In the genomic region with DNA sequence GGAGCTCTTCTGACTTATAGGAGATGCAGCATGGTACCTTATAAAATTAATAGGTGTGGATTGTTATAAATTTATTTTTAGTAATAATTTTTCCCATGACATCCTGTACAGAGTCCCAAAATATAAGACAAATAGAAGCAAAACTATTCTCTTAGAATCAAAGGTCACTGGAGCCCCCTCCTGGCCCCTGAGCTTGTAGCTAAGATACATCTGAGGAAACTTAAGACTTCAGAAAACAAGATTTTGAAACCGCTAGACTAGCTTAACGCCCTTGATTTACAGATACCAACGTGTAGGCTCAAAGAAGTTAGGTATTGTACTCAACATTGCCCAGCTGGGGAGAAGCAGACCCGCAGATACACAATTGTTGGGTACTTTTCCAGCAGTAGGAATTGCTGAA, we compare ENCODE assay signal across 21 cellular contexts. TPM values are rescaled to one million over a fixed set of nuclear protein-coding genes. Genes with fewer than 3 reads are reported as not detected.
DNase-seq lines count a peak whose midpoint lies in the region; ATAC-seq and TF ChIP-seq lines count a peak whose summit lies in the region.
"Had no signal": no experiment of that assay in that cellular context is flagged by ENCODE, and none has a peak within 500 bp of the region (broad histone marks: within the 10 kb centered on the region; RNA-seq: fewer than 3 reads in every experiment).

No MANE protein-coding gene starts in this region.

- no peaks in the 10 kb centered on the region for H4K20me1 ChIP-seq in IMR-90 (ENCODE audit: insufficient read depth, low read length)

- no peaks in the 10 kb centered on the region for H3K9me3 Mint-ChIP-seq in chondrocyte (ENCODE audit: low read depth)

- TF ChIP-seq CTCF in IMR-90 (conservative IDR thresholded peaks at IDR 0.05; ENCODE audit: low read depth, low read length) (no peak), chondrocyte (IDR thresholded peaks at IDR 0.05) (peak; percentile 38), foreskin keratinocyte (conservative IDR thresholded peaks at IDR 0.05) (no peak)

- H3K18ac ChIP-seq in IMR-90 (ENCODE audit: low read depth, low read length) (peak overlapping the region; percentile 65; the same call in 1 of the 2 replicates), mesendoderm (ENCODE audit: low read length) (no peak overlapping the region)

- H2BK5ac ChIP-seq in IMR-90 (ENCODE audit: low read depth, low read length, poor library complexity, severe bottlenecking) = peak overlapping the region; percentile 35
- no peak overlapping the region for H2BK5ac ChIP-seq in mesendoderm (ENCODE audit: low read length)

- no peak overlapping the region for H3K27ac Mint-ChIP-seq in chondrocyte (ENCODE audit: unreplicated experiment)
- H3K27ac Mint-ChIP-seq: T-cell had no signal

- no peaks in the 10 kb centered on the region for H3K36me3 ChIP-seq in IMR-90 (ENCODE audit: control insufficient read depth, insufficient read depth, low read length)
- no peaks in the 10 kb centered on the region for H3K36me3 ChIP-seq in mesendoderm (ENCODE audit: control insufficient read depth, insufficient read depth, low read length)

- H3K79me1 ChIP-seq in IMR-90 (ENCODE audit: low read depth in 1 of 2, low read length in 2 of 2) (no peaks in the 10 kb centered on the region), mesendoderm (ENCODE audit: low read length) (no peaks in the 10 kb centered on the region)

- H3K4me1 Mint-ChIP-seq in chondrocyte (ENCODE audit: low read depth) = peaks cover 16% of the 10 kb centered on the region
- H3K4me1 Mint-ChIP-seq: T-cell had no signal

- no peak overlapping the region for H2AK9ac ChIP-seq in IMR-90 (replicated peaks; ENCODE audit: low read depth, low read length, poor library complexity)

- no peaks in the 10 kb centered on the region for H3K79me2 ChIP-seq in mesendoderm (ENCODE audit: control insufficient read depth, insufficient read depth, low read length)

- no CpG with 5 or more reads among the region's 4 CpGs for WGBS in IMR-90 (ENCODE audit: extremely low coverage in 2 of 2, insufficient read length in 1 of 2), 2 experiments
- WGBS in mesendoderm (ENCODE audit: extremely low coverage, insufficient coverage, low lambda C conversion rate) = no CpG with 5 or more reads among the region's 4 CpGs

- POLR2A ChIA-PET in IMR-90 (lab: Charles Lee; ENCODE audit: unreplicated experiment) = no interaction called here

- H3K9ac ChIP-seq in IMR-90 (ENCODE audit: low read depth, low read length) (peak overlapping the region; percentile 49; the same call in 1 of the 2 replicates), mesendoderm (ENCODE audit: low read length) (no peak overlapping the region)

- no peak overlapping the region for H3K4ac ChIP-seq in IMR-90 (ENCODE audit: low read depth, low read length)
- H3K4ac ChIP-seq in mesendoderm (ENCODE audit: low read depth, low read length) = no peak overlapping the region

- no peaks in the 10 kb centered on the region for H3K27me3 ChIP-seq in IMR-90 (ENCODE audit: control insufficient read depth, insufficient read depth, low read length)
- H3K27me3 ChIP-seq in mesendoderm (ENCODE audit: insufficient read depth, low read length, poor library complexity) = no peaks in the 10 kb centered on the region
- peaks cover 5% of the 10 kb centered on the region for H3K27me3 ChIP-seq in foreskin keratinocyte

- no peak for TF ChIP-seq POLR2A in IMR-90 (IDR thresholded peaks at IDR 0.05; ENCODE audit: low read depth, low read length)

- peak; percentile 19 for DNase-seq in ELR (ENCODE audit: low read depth)
- DNase-seq in IMR-90 = no peak
- DNase-seq in chondrocyte (ENCODE audit: low spot score) = no peak
- peak; percentile 33 for DNase-seq in mesendoderm
- no peak for DNase-seq in foreskin keratinocyte
- DNase-seq: AML-193, EL, KBM-7, MV-4-11, NCI-H1694 treated with DMSO at 0.1 percent for 48 hours, NCI-H748 treated with DMSO at 0.1 percent for 48 hours, PC-3, RPMI8226, SIG-M5, T-cell had no signal

- H3K9me3 ChIP-seq in IMR-90 (ENCODE audit: control insufficient read depth, insufficient read depth, low read length) = no peaks in the 10 kb centered on the region

- H2BK120ac ChIP-seq in IMR-90 (ENCODE audit: low read depth, low read length) (0 out of 2 replicates have a peak overlapping the region, but pooled peaks have one; percentile 26), mesendoderm (ENCODE audit: low read depth, low read length) (no peak overlapping the region)

- CTCF ChIA-PET in IMR-90 (lab: Yijun Ruan, JAX) = interaction anchor here (1.0 to 1.8 kb wide), 3 partner anchors 11 to 134 kb away, joined by 3 read pairs; no protein-coding TSS in a partner anchor

- dilution Hi-C loops in IMR-90 (cut with HindIII; ENCODE audit: low sequenced_read_pairs, unreplicated experiment) = no loop called here

- peaks cover 4% of the 10 kb centered on the region; the same call in 1 of the 2 replicates for H3K4me1 ChIP-seq in IMR-90 (ENCODE audit: control insufficient read depth, insufficient read depth, low read length)
- no peaks in the 10 kb centered on the region for H3K4me1 ChIP-seq in mesendoderm (ENCODE audit: control insufficient read depth, low read depth, low read length)
- peaks cover 11% of the 10 kb centered on the region for H3K4me1 ChIP-seq in foreskin keratinocyte

- no peaks in the 10 kb centered on the region for H3K36me3 Mint-ChIP-seq in chondrocyte (ENCODE audit: low read depth)
- H3K36me3 Mint-ChIP-seq: T-cell had no signal

- H3K4me3 Mint-ChIP-seq in chondrocyte (ENCODE audit: unreplicated experiment) = no peak overlapping the region
- H3K4me3 Mint-ChIP-seq: T-cell had no signal

- no TSS peak for BruUV-seq in IMR-90 (replicated peaks; lab: Mats Ljungman, UMichigan)

- intact Hi-C loops in IMR-90 (cut with micrococcal nuclease) = no loop called here

- 0 out of 2 replicates have a peak, but pooled peaks cover 3% of the 10 kb centered on the region for H3K9me1 ChIP-seq in IMR-90 (ENCODE audit: insufficient read depth, low read length)

- H3K4me3 ChIP-seq in IMR-90 (ENCODE audit: insufficient read depth, low read depth, low read length) (no peak overlapping the region), mesendoderm (ENCODE audit: low read length) (no peak overlapping the region)

- H2AFZ ChIP-seq in IMR-90 (replicated peaks; ENCODE audit: low read length, poor library complexity) = peak overlapping the region; percentile 44

- H3K27me3 Mint-ChIP-seq in chondrocyte (ENCODE audit: low read depth) = peaks cover 9% of the 10 kb centered on the region
- H3K27me3 Mint-ChIP-seq: T-cell had no signal

- H3K14ac ChIP-seq in IMR-90 (replicated peaks; ENCODE audit: low read depth, low read length) = no peak overlapping the region

- no peak for ATAC-seq in IMR-90 (ENCODE audit: low read depth)
- ATAC-seq in GM21381 (IDR thresholded peaks at IDR 0.05; ENCODE audit: unreplicated experiment) = no peak
- ATAC-seq in foreskin keratinocyte = no peak
- ATAC-seq in HG03039 (IDR thresholded peaks at IDR 0.05; ENCODE audit: unreplicated experiment) = no peak
- ATAC-seq in HG02981 (IDR thresholded peaks at IDR 0.05; ENCODE audit: unreplicated experiment) = no peak
- ATAC-seq: PC-3, SK-N-SH treated with all-trans-retinoic acid at 6 μM for 48 hours, T-cell had no signal

- in situ Hi-C loops in IMR-90 (cut with MboI; ENCODE audit: low sequenced_read_pairs) = no loop called here

- H3K56ac ChIP-seq in IMR-90 (ENCODE audit: extremely low read depth, insufficient read depth, low read length) = no peak overlapping the region
- H3K56ac ChIP-seq in mesendoderm (ENCODE audit: low read length) = no peak overlapping the region

- H2BK15ac ChIP-seq in IMR-90 (ENCODE audit: low read depth, low read length) (no peak overlapping the region), mesendoderm (replicated peaks; ENCODE audit: low read depth) (no peak overlapping the region)

- H2AK5ac ChIP-seq in IMR-90 (ENCODE audit: low read depth, low read length) (no peak overlapping the region), mesendoderm (ENCODE audit: low read length) (no peak overlapping the region)

- H3K23ac ChIP-seq in IMR-90 (ENCODE audit: low read depth, low read length) = no peak overlapping the region
- no peak overlapping the region for H3K23ac ChIP-seq in mesendoderm (ENCODE audit: low read length)

- H2BK20ac ChIP-seq in IMR-90 (ENCODE audit: low read depth, low read length) = no peak overlapping the region

- peak overlapping the region; percentile 59; the same call in 1 of the 2 replicates for H4K5ac ChIP-seq in IMR-90 (ENCODE audit: low read depth, low read length)
- H4K5ac ChIP-seq in mesendoderm (ENCODE audit: low read length) = no peak overlapping the region

- H3K27ac ChIP-seq in IMR-90 (ENCODE audit: insufficient read depth, low read length) = no peak overlapping the region
- H3K27ac ChIP-seq in mesendoderm (ENCODE audit: low read depth, low read length) = no peak overlapping the region
- H3K27ac ChIP-seq in foreskin keratinocyte = no peak overlapping the region
- H3K27ac ChIP-seq: C4-2B had no signal

- no peak for TF ChIP-seq RAD21 in IMR-90 (IDR thresholded peaks at IDR 0.05; ENCODE audit: low read length)

- H3K4me2 ChIP-seq in IMR-90 (ENCODE audit: low read depth, low read length) (peak overlapping the region; percentile 69; the same call in 1 of the 2 replicates), mesendoderm (ENCODE audit: low read length) (no peak overlapping the region)

- 0 out of 2 replicates have a peak overlapping the region, but pooled peaks have one; percentile 12 for H4K91ac ChIP-seq in IMR-90 (ENCODE audit: insufficient read depth, low read depth, low read length)

- 0 out of 4 replicates have a peak overlapping the region, but pooled peaks of 1 of the 2 experiments have one; percentile 13 for H4K8ac ChIP-seq in IMR-90 (ENCODE audit: low read depth in 2 of 2, low read length in 2 of 2)
- no peak overlapping the region for H4K8ac ChIP-seq in mesendoderm (ENCODE audit: low read depth, low read length)

TF ChIP-seq in IMR-90, 13 proteins besides CTCF, POLR2A, EP300 and RAD21 (continues in another document):
- no peak for TF ChIP-seq RCOR1 (IDR thresholded peaks at IDR 0.05; ENCODE audit: insufficient replicate concordance, low read length)
- TF ChIP-seq MAZ (IDR thresholded peaks at IDR 0.05; ENCODE audit: borderline replicate concordance, low read depth, low read length) = no peak
- TF ChIP-seq BHLHE40 (IDR thresholded peaks at IDR 0.05; ENCODE audit: low read depth, low read length) = no peak

RNA-seq across cellular contexts. Expression of gene KCNN2, which starts 45.7 kb away (rescaled TPM):
- total RNA-seq in IMR-90 (2012; rRNA removed) (2.2 and 3.3 TPM in 2 replicates), chondrocyte (0.19 TPM in 1 of 3 replicates, not detected in the others), foreskin keratinocyte (0.11 and 0.14 TPM in 2 replicates)
- polyA plus RNA-seq in IMR-90 (2012; rRNA removed) (7.5 and 8.8 TPM in 2 replicates), foreskin keratinocyte (0.06 and 0.11 TPM in 2 replicates)
- polyA plus RNA-seq in IMR-90 (2012; cell fraction: cytosol; rRNA removed) = 4.9 and 5.7 TPM in 2 replicates
- polyA plus RNA-seq in IMR-90 (2012; cell fraction: nucleus; rRNA removed; ENCODE audit: low replicate concordance) = 5.9 and 9.9 TPM in 2 replicates
- 3.8 TPM for polyA plus RNA-seq in mesendoderm (2013, experiment 1 of 2)
- polyA plus RNA-seq in mesendoderm (2013, experiment 2 of 2) = 4.0 TPM
- total RNA-seq: NCI-H460, T-cell had no signal

Comparison
In these comparisons a context has a peak if more than half of its experiments do, and no peak if none do; other contexts are left out.
1. DNase-seq: peak in ELR (single experiment) and mesendoderm (single experiment); none in IMR-90 (single experiment), chondrocyte (single experiment) and foreskin keratinocyte (0 of 2).